Comparison of ENCODE assay signal across 1 cellular context in the genomic region with DNA sequence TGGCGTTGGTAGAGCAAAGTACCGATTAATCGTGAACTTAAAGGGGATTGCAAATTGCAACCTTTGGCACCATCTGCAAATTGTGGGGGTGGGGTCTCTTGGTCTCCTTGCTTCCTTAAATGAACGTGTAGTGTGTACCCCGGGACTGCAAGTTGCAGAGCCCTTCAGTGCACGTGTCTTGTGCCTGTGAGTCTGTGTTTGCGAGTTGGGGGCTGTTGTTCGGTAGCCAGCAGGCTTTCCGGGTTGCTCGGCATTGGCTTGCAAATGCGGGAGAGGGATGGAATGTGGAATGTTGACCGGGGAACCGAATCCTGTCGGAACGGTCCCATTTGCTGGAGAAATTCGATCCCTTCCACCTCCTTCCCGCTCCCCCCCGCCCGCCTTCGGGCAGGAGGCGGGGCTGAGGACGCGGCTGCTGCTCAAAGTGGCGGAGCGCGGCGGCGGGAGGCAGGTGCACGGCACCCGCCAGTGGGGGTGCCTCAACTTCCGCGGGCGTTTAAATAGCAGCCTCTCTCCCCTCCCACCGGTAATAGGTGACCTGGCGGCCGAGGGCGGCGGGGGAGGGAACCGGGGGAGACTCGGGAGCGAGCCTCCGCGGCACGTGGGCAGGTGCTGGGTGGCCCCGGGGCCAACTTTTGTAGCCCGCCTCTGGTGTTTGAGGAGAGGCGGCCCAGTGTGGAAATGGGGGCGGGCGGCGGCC.
TF ChIP-seq lines count a peak whose summit lies in the region.

No MANE protein-coding gene starts in this region.

TF ChIP-seq in H1, 55 proteins besides CTCF, POLR2A, EP300 and RAD21:
- TF ChIP-seq SP4 (IDR thresholded peaks at IDR 0.05; ENCODE audit: low read length) = 0 out of 2 replicates have a peak, but pooled peaks have one; percentile 62
- TF ChIP-seq CHD1 (IDR thresholded peaks at IDR 0.05; ENCODE audit: low read depth, low read length) = no peak
- TF ChIP-seq PHF8 (conservative IDR thresholded peaks at IDR 0.05; ENCODE audit: low read depth, low read length) = peak; percentile 76
- no peak for TF ChIP-seq RNF2 (IDR thresholded peaks at IDR 0.05; ENCODE audit: borderline replicate concordance, low read depth, low read length, missing control alignments, poor library complexity, severe bottlenecking)
- peak; percentile 89 for TF ChIP-seq TBP (IDR thresholded peaks at IDR 0.05; ENCODE audit: low read depth, low read length)
- TF ChIP-seq TAF7 (optimal IDR thresholded peaks at IDR 0.05; ENCODE audit: borderline replicate concordance, low read depth, low read length) = peak; percentile 67
- peak; percentile 89 for TF ChIP-seq SAP30 (IDR thresholded peaks at IDR 0.05; ENCODE audit: insufficient read depth, insufficient replicate concordance, low read length)
- TF ChIP-seq POLR2AphosphoS5 (IDR thresholded peaks at IDR 0.05; ENCODE audit: low read depth, low read length) = peak; percentile 87
- TF ChIP-seq, protein P1, sequence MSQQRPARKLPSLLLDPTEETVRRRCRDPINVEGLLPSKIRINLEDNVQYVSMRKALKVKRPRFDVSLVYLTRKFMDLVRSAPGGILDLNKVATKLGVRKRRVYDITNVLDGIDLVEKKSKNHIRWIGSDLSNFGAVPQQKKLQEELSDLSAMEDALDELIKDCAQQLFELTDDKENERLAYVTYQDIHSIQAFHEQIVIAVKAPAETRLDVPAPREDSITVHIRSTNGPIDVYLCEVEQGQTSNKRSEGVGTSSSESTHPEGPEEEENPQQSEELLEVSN (IDR thresholded peaks at IDR 0.05) = peak; percentile 48
- TF ChIP-seq TAF1 (IDR thresholded peaks at IDR 0.05; ENCODE audit: low read depth, low read length) = peak; percentile 92
- TF ChIP-seq SP2 (IDR thresholded peaks at IDR 0.05; ENCODE audit: low read length) = no peak
- peak; percentile 96 for TF ChIP-seq TEAD4 (IDR thresholded peaks at IDR 0.05; ENCODE audit: low read depth, low read length)
- 0 out of 2 replicates have a peak, but pooled peaks have one; percentile 15 for TF ChIP-seq RBBP5 (IDR thresholded peaks at IDR 0.05; ENCODE audit: borderline replicate concordance, low read depth, low read length)
- peak; percentile 84 for TF ChIP-seq ASH2L (IDR thresholded peaks at IDR 0.05; ENCODE audit: low read length)
- TF ChIP-seq, protein P2, sequence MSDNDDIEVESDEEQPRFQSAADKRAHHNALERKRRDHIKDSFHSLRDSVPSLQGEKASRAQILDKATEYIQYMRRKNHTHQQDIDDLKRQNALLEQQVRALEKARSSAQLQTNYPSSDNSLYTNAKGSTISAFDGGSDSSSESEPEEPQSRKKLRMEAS (IDR thresholded peaks at IDR 0.05) = peak; percentile 94
- TF ChIP-seq FOSL1 (IDR thresholded peaks at IDR 0.05; ENCODE audit: insufficient read depth, low read depth, low read length) = no peak
- no peak for TF ChIP-seq CBX5 (IDR thresholded peaks at IDR 0.05; ENCODE audit: low read depth, low read length)
- TF ChIP-seq GTF2F1 (IDR thresholded peaks at IDR 0.05; ENCODE audit: borderline replicate concordance, low read depth, low read length) = peak; percentile 86
- TF ChIP-seq NANOG (IDR thresholded peaks at IDR 0.05; ENCODE audit: insufficient read depth, low read depth, low read length, poor library complexity, severe bottlenecking) = peak; percentile 15
- peak; percentile 39 to 53; a peak in 3 of 4 replicates for TF ChIP-seq HDAC2 (IDR thresholded peaks at IDR 0.05; ENCODE audit: borderline replicate concordance in 1 of 2, low read depth in 2 of 2, low read length in 2 of 2)
- 0 out of 2 replicates have a peak, but pooled peaks have one; percentile 5 for TF ChIP-seq JUND (IDR thresholded peaks at IDR 0.05; ENCODE audit: low read length)
- no peak for TF ChIP-seq CTBP2 (IDR thresholded peaks at IDR 0.05; ENCODE audit: borderline replicate concordance, insufficient read depth, insufficient read length, low read length)
- peak; percentile 89 for TF ChIP-seq SP1 (IDR thresholded peaks at IDR 0.05; ENCODE audit: low read depth, low read length)
- TF ChIP-seq KDM1A (IDR thresholded peaks at IDR 0.05; ENCODE audit: borderline replicate concordance, low read length) = no peak
- TF ChIP-seq KDM4A (IDR thresholded peaks at IDR 0.05; ENCODE audit: low read depth, low read length, severe bottlenecking) = peak; percentile 24
- TF ChIP-seq SIN3A (conservative IDR thresholded peaks at IDR 0.05 in 1 of 2, IDR thresholded peaks at IDR 0.05 in 1 of 2; ENCODE audit: low read depth in 1 of 2, low read length in 2 of 2) = peak; percentile 92 to 94; a peak in 3 of 4 replicates
- TF ChIP-seq CREB1 (IDR thresholded peaks at IDR 0.05) = no peak
- no peak for TF ChIP-seq EZH2 (IDR thresholded peaks at IDR 0.05; ENCODE audit: low read depth, low read length, severe bottlenecking)
